18 cellular contexts compared by ENCODE assay signal in genomic region chr1:160814856-160815255, GRCh38. TPM values are rescaled to one million over a fixed set of nuclear protein-coding genes. Genes with fewer than 3 reads are reported as not detected.
DNase-seq lines count a peak whose midpoint lies in the region; ATAC-seq and TF ChIP-seq lines count a peak whose summit lies in the region.
"Had no signal": no experiment of that assay in that cellular context is flagged by ENCODE, and none has a peak within 500 bp of the region (broad histone marks: within the 10 kb centered on the region; RNA-seq: fewer than 3 reads in every experiment).

No MANE protein-coding gene starts in this region.

- no peaks in the 10 kb centered on the region for H3K4me1 ChIP-seq in aorta (ENCODE audit: control insufficient read depth in 1 of 2, insufficient read depth in 2 of 2, low read length in 2 of 2)
- H3K4me1 ChIP-seq: BLaER1 treated with 17β-estradiol and CSF1 and Interleukin-3, amounts not matched to agents 10 nM and 100 nM had no signal

- no peaks in the 10 kb centered on the region for H3K27me3 ChIP-seq in aorta (ENCODE audit: control insufficient read depth in 1 of 2, insufficient read depth in 2 of 2, low read length in 1 of 2)
- H3K27me3 ChIP-seq: BLaER1 treated with 17β-estradiol and CSF1 and Interleukin-3, amounts not matched to agents 10 nM and 100 nM had no signal

- POLR2A ChIA-PET in WTC11 (lab: Charles Lee), result no interaction called here
- POLR2A ChIA-PET in naive thymus-derived CD8-positive, alpha-beta T cell (lab: Charles Lee), result interaction anchor here (0.6 to 0.8 kb wide), 3 partner anchors 15 to 206 kb away, joined by 3 read pairs; partner anchors contain the start of genes F11R and LY9

- CTCF ChIA-PET in WTC11 (lab: Charles Lee), result interaction anchor here (0.8 to 1.2 kb wide), 2 partner anchors 134 to 139 kb away, joined by 3 read pairs; partner anchors contain the start of gene ITLN2

- H3K27ac Mint-ChIP-seq in activated naive CD8-positive, alpha-beta T cell, result peak overlapping the region; percentile 72
- H3K27ac Mint-ChIP-seq in activated naive CD8-positive, alpha-beta T cell treated with anti-CD3 and anti-CD28 coated beads, Interleukin-2, amount 50 U/mL, for 24 hours, result no peak overlapping the region
- H3K27ac Mint-ChIP-seq in WTC11, result no peak overlapping the region
- H3K27ac Mint-ChIP-seq in naive thymus-derived CD8-positive, alpha-beta T cell, result peak overlapping the region in 7 of 10 donors; percentile 35 to 86 (median 71)
- peak overlapping the region; percentile 44 for H3K27ac Mint-ChIP-seq in stimulated activated naive B cell treated with anti-CD40 and anti-IgM and Interleukin-4, amounts not matched to agents 10 μg/mL and 1 μg/mL and 100 μg/mL, for 72 hours
- H3K27ac Mint-ChIP-seq: H9 had no signal

- intact Hi-C loops in aorta (cut with DNase I), result no loop called here

- DNase-seq in activated naive CD8-positive, alpha-beta T cell treated with anti-CD3 and anti-CD28 coated beads, Interleukin-2, amount 50 U/mL, for 24 hours, result no peak
- no peak for DNase-seq in WTC11 (ENCODE audit: low spot score)
- DNase-seq in naive thymus-derived CD8-positive, alpha-beta T cell, result no peak
- no peak for DNase-seq in stimulated activated naive B cell treated with anti-CD40 and anti-IgM and Interleukin-4, amounts not matched to agents 10 μg/mL and 1 μg/mL and 100 μg/mL, for 72 hours
- DNase-seq in GDM1 (lab: John Stamatoyannopoulos, UW), result no peak
- DNase-seq in aorta, result no peak
- DNase-seq: 8988T; ACHN; CD4-positive, CD25-positive, alpha-beta regulatory T cell; DMS153; DMS79 treated with DMSO at 0.1 percent for 48 hours; EL; GOT3; H9 had no signal

- peaks cover 46% of the 10 kb centered on the region for H3K4me1 Mint-ChIP-seq in activated naive CD8-positive, alpha-beta T cell (ENCODE audit: low read depth)
- H3K4me1 Mint-ChIP-seq in activated naive CD8-positive, alpha-beta T cell treated with anti-CD3 and anti-CD28 coated beads, Interleukin-2, amount 50 U/mL, for 24 hours, result peaks cover 34% of the 10 kb centered on the region
- H3K4me1 Mint-ChIP-seq in WTC11, result peaks cover 28% of the 10 kb centered on the region
- peaks cover 34 to 65% (median 43%) of the 10 kb centered on the region in 4 donors for H3K4me1 Mint-ChIP-seq in naive thymus-derived CD8-positive, alpha-beta T cell
- H3K4me1 Mint-ChIP-seq in stimulated activated naive B cell treated with anti-CD40 and anti-IgM and Interleukin-4, amounts not matched to agents 10 μg/mL and 1 μg/mL and 100 μg/mL, for 72 hours, result peaks cover 12 to 50% of the 10 kb centered on the region in 2 donors

- H3K36me3 Mint-ChIP-seq in activated naive CD8-positive, alpha-beta T cell, result peaks cover 5% of the 10 kb centered on the region
- peaks cover 14% of the 10 kb centered on the region for H3K36me3 Mint-ChIP-seq in activated naive CD8-positive, alpha-beta T cell treated with anti-CD3 and anti-CD28 coated beads, Interleukin-2, amount 50 U/mL, for 24 hours (ENCODE audit: low read depth)
- no peaks in the 10 kb centered on the region for H3K36me3 Mint-ChIP-seq in WTC11
- peaks cover 0 to 98% (median 27%) of the 10 kb centered on the region in 3 donors for H3K36me3 Mint-ChIP-seq in naive thymus-derived CD8-positive, alpha-beta T cell
- peaks cover 65 to 74% of the 10 kb centered on the region in 2 donors for H3K36me3 Mint-ChIP-seq in stimulated activated naive B cell treated with anti-CD40 and anti-IgM and Interleukin-4, amounts not matched to agents 10 μg/mL and 1 μg/mL and 100 μg/mL, for 72 hours

- WGBS in aorta, 2 donors, result 95% methylated on average over 8 of the region's 8 CpGs

- H3K36me3 ChIP-seq in aorta (ENCODE audit: control insufficient read depth in 1 of 2, insufficient read depth in 2 of 2, low read length in 1 of 2), result no peaks in the 10 kb centered on the region

- H3K9me3 Mint-ChIP-seq in activated naive CD8-positive, alpha-beta T cell (ENCODE audit: low read depth), result no peaks in the 10 kb centered on the region
- no peaks in the 10 kb centered on the region for H3K9me3 Mint-ChIP-seq in activated naive CD8-positive, alpha-beta T cell treated with anti-CD3 and anti-CD28 coated beads, Interleukin-2, amount 50 U/mL, for 24 hours
- H3K9me3 Mint-ChIP-seq in WTC11, result no peaks in the 10 kb centered on the region
- no peaks in the 10 kb centered on the region for H3K9me3 Mint-ChIP-seq in naive thymus-derived CD8-positive, alpha-beta T cell
- H3K9me3 Mint-ChIP-seq in stimulated activated naive B cell treated with anti-CD40 and anti-IgM and Interleukin-4, amounts not matched to agents 10 μg/mL and 1 μg/mL and 100 μg/mL, for 72 hours, result no peaks in the 10 kb centered on the region
- H3K9me3 Mint-ChIP-seq: CD4-positive, CD25-positive, alpha-beta regulatory T cell; H9 had no signal

- no peak overlapping the region for H3K4me3 ChIP-seq in aorta (ENCODE audit: low read length in 2 of 2)
- H3K4me3 ChIP-seq: BLaER1 treated with 17β-estradiol and CSF1 and Interleukin-3, amounts not matched to agents 10 nM and 100 nM had no signal

- H3K4me3 Mint-ChIP-seq in activated naive CD8-positive, alpha-beta T cell, result no peak overlapping the region
- H3K4me3 Mint-ChIP-seq in activated naive CD8-positive, alpha-beta T cell treated with anti-CD3 and anti-CD28 coated beads, Interleukin-2, amount 50 U/mL, for 24 hours, result no peak overlapping the region
- no peak overlapping the region for H3K4me3 Mint-ChIP-seq in WTC11
- H3K4me3 Mint-ChIP-seq in naive thymus-derived CD8-positive, alpha-beta T cell, result peak overlapping the region in 1 of 10 donors; percentile 14
- no peak overlapping the region for H3K4me3 Mint-ChIP-seq in stimulated activated naive B cell treated with anti-CD40 and anti-IgM and Interleukin-4, amounts not matched to agents 10 μg/mL and 1 μg/mL and 100 μg/mL, for 72 hours
- H3K4me3 Mint-ChIP-seq: H9 had no signal

- ATAC-seq in activated naive CD8-positive, alpha-beta T cell treated with anti-CD3 and anti-CD28 coated beads, Interleukin-2, amount 50 U/mL, for 24 hours, result no peak
- ATAC-seq in WTC11, result no peak
- ATAC-seq in naive thymus-derived CD8-positive, alpha-beta T cell, result no peak
- no peak for ATAC-seq in stimulated activated naive B cell treated with anti-CD40 and anti-IgM and Interleukin-4, amounts not matched to agents 10 μg/mL and 1 μg/mL and 100 μg/mL, for 72 hours (replicated peaks)
- ATAC-seq in HG02763 (IDR thresholded peaks at IDR 0.05; ENCODE audit: unreplicated experiment), result no peak
- ATAC-seq in aorta (ENCODE audit: low FRiP score), result no peak

- no peaks in the 10 kb centered on the region for H3K27me3 Mint-ChIP-seq in activated naive CD8-positive, alpha-beta T cell
- no peaks in the 10 kb centered on the region for H3K27me3 Mint-ChIP-seq in activated naive CD8-positive, alpha-beta T cell treated with anti-CD3 and anti-CD28 coated beads, Interleukin-2, amount 50 U/mL, for 24 hours
- no peaks in the 10 kb centered on the region for H3K27me3 Mint-ChIP-seq in WTC11 (ENCODE audit: low read depth)
- no peaks in the 10 kb centered on the region for H3K27me3 Mint-ChIP-seq in naive thymus-derived CD8-positive, alpha-beta T cell
- H3K27me3 Mint-ChIP-seq in stimulated activated naive B cell treated with anti-CD40 and anti-IgM and Interleukin-4, amounts not matched to agents 10 μg/mL and 1 μg/mL and 100 μg/mL, for 72 hours, result no peaks in the 10 kb centered on the region
- H3K27me3 Mint-ChIP-seq: CD4-positive, CD25-positive, alpha-beta regulatory T cell had no signal

- H3K9me3 ChIP-seq in aorta (ENCODE audit: control insufficient read depth, low read length), result no peaks in the 10 kb centered on the region
- H3K9me3 ChIP-seq: BLaER1 treated with 17β-estradiol and CSF1 and Interleukin-3, amounts not matched to agents 10 nM and 100 nM had no signal

- no peak for TF ChIP-seq CTCF in WTC11 (IDR thresholded peaks at IDR 0.05)

- no peak overlapping the region for H3K27ac ChIP-seq in aorta (ENCODE audit: low read depth in 1 of 2, low read length in 2 of 2)
- H3K27ac ChIP-seq: BLaER1 treated with 17β-estradiol and CSF1 and Interleukin-3, amounts not matched to agents 10 nM and 100 nM had no signal

TF ChIP-seq in WTC11, 78 proteins besides CTCF, POLR2A, EP300 and RAD21:
- 0 out of 2 replicates have a peak, but pooled peaks have one; percentile 18 for TF ChIP-seq JUN (CRISPR knock-in tag; IDR thresholded peaks at IDR 0.05)
- TF ChIP-seq, protein P1, sequence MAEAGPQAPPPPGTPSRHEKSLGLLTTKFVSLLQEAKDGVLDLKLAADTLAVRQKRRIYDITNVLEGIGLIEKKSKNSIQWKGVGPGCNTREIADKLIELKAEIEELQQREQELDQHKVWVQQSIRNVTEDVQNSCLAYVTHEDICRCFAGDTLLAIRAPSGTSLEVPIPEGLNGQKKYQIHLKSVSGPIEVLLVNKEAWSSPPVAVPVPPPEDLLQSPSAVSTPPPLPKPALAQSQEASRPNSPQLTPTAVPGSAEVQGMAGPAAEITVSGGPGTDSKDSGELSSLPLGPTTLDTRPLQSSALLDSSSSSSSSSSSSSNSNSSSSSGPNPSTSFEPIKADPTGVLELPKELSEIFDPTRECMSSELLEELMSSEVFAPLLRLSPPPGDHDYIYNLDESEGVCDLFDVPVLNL (CRISPR knock-in tag; IDR thresholded peaks at IDR 0.05; ENCODE audit: borderline replicate concordance, low read depth), result no peak

RNA-seq across cellular contexts. Expression of gene LY9, which starts 18.9 kb away (rescaled TPM):
- total RNA-seq in WTC11 (2021) (0.18 TPM in 1 of 3 replicates, not detected in the others), aorta (1 to 10 TPM in 1 of 2 donors, under 1 TPM in 1; 0.71 to 1.2 TPM)
- 100 to 1,000 TPM; 150 to 156 TPM for total RNA-seq in naive thymus-derived CD8-positive, alpha-beta T cell
- polyA plus RNA-seq in naive thymus-derived CD8-positive, alpha-beta T cell, result 100 to 1,000 TPM; 167 to 223 (median 189) TPM
- 1 to 10 TPM in 1 of 2 donors, under 1 TPM in 1; 0.10 to 2.0 TPM for polyA plus RNA-seq in aorta
- total RNA-seq: H9, HT-29 had no signal

RNA-seq across cellular contexts. Expression of gene CD244, which starts 47.8 kb away (rescaled TPM):
- not detected in 3 replicates for total RNA-seq in WTC11 (2021)
- under 1 TPM; 0.62 to 0.66 TPM for total RNA-seq in naive thymus-derived CD8-positive, alpha-beta T cell
- 10 to 100 TPM; 11.7 to 82.2 (median 16.1) TPM for polyA plus RNA-seq in naive thymus-derived CD8-positive, alpha-beta T cell
- 1 to 10 TPM in 1 of 2 donors, under 1 TPM in 1; 0.36 to 1.9 TPM for total RNA-seq in aorta
- polyA plus RNA-seq in aorta, result under 1 TPM; 0.26 to 0.75 TPM
- total RNA-seq: H9, HT-29 had no signal

Comparison
In these comparisons a context has a peak if more than half of its experiments do, and no peak if none do; other contexts are left out.
1. H3K27ac Mint-ChIP-seq: peak in activated naive CD8-positive, alpha-beta T cell (single experiment), naive thymus-derived CD8-positive, alpha-beta T cell (7 of 10) and stimulated activated naive B cell treated with anti-CD40 and anti-IgM and Interleukin-4, amounts not matched to agents 10 μg/mL and 1 μg/mL and 100 μg/mL, for 72 hours (single experiment); none in activated naive CD8-positive, alpha-beta T cell treated with anti-CD3 and anti-CD28 coated beads, Interleukin-2, amount 50 U/mL, for 24 hours (single experiment) and WTC11 (single experiment).
2. RNA of gene LY9, which starts 18.9 kb away (total RNA-seq): 150 to 156 TPM in naive thymus-derived CD8-positive, alpha-beta T cell; 0.71 to 1.2 TPM in aorta and 0.18 TPM in WTC11; every median in the first group is over 10 times any median in the second.